ENCODE assay signal across 6 cellular contexts in genomic region chr7:17758008-17758407, GRCh38.
"Had no signal": no experiment of that assay in that cellular context is flagged by ENCODE, and none has a peak within 500 bp of the region (broad histone marks: within the 10 kb centered on the region; RNA-seq: fewer than 3 reads in every experiment).

No MANE protein-coding gene starts in this region.

- H3K4me2 ChIP-seq: GM23338 had no signal

- H2AFZ ChIP-seq: GM23338 had no signal

- ATAC-seq: GM23338, K562 had no signal

- H3K4me3 ChIP-seq: GM23338, K562 had no signal

- DNase-seq: H9, HCEC 1CT, HFFc6, IMR-90 had no signal
